32 cellular contexts compared by ENCODE assay signal in the genomic region with DNA sequence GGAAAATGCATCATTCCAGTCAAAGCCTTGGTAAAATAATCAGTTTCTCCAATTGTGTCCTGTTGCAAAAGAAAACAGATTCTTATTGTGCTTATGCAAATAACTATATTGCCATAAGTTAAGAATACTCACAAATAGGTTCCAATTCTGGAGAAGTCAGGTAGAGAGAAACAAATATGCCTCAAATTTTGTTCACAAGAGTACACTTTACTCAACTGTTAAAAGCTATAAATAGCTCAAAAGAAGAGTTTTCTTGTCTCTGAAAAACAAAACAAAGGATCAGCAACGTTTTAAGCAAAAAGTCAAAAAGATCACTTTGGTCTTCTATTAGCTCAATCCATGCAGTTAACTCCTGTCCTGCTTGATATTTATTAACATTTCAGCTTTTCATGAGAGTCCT. TPM values are rescaled to one million over a fixed set of nuclear protein-coding genes. Genes with fewer than 3 reads are reported as not detected.
"Had no signal": no experiment of that assay in that cellular context is flagged by ENCODE, and none has a peak within 500 bp of the region (broad histone marks: within the 10 kb centered on the region; RNA-seq: fewer than 3 reads in every experiment).

No MANE protein-coding gene starts in this region.

- DNase-seq: activated B cell treated with CpG ODN at 0.5 μM for 24 hours; activated CD4-positive, alpha-beta memory T cell treated with anti-CD3 and anti-CD28 coated beads, Interleukin-2, amount 10 ng/mL, durations not matched to agents 7 days and 5 days; activated CD4-positive, alpha-beta T cell treated with anti-CD3 and anti-CD28 coated beads for 1 hour; activated CD4-positive, alpha-beta T cell treated with anti-CD3 and anti-CD28 coated beads for 36 hours; activated CD4-positive, alpha-beta T cell treated with anti-CD3 and anti-CD28 coated beads for 48 hours; activated CD4-positive, alpha-beta T cell treated with anti-CD3 and anti-CD28 coated beads, Interleukin-2, amount 10 ng/mL, durations not matched to agents 7 days and 5 days; activated CD4-positive, alpha-beta T cell treated with anti-CD3 and anti-CD28 coated beads, Interleukin-2, amount 50 U/mL, for 48 hours; activated CD8-positive, alpha-beta memory T cell treated with anti-CD3 and anti-CD28 coated beads for 24 hours; activated CD8-positive, alpha-beta memory T cell treated with anti-CD3 and anti-CD28 coated beads, Interleukin-2, amount 10 ng/mL, durations not matched to agents 7 days and 5 days; activated CD8-positive, alpha-beta memory T cell treated with anti-CD3 and anti-CD28 coated beads, Interleukin-2, amount 50 U/mL, for 48 hours; activated CD8-positive, alpha-beta T cell treated with anti-CD3 and anti-CD28 coated beads, Interleukin-2, amount 10 ng/mL, durations not matched to agents 7 days and 5 days; activated effector memory CD4-positive, alpha-beta T cell treated with Interleukin-2 at 50 U/mL for 16 hours; activated gamma-delta T cell; activated naive CD4-positive, alpha-beta T cell treated with anti-CD3 and anti-CD28 coated beads, Interleukin-2, amount 10 ng/mL, durations not matched to agents 7 days and 5 days; activated naive CD4-positive, alpha-beta T cell treated with Interleukin-2 at 50 U/mL for 16 hours; activated naive CD8-positive, alpha-beta T cell treated with anti-CD3 and anti-CD28 coated beads, Interleukin-2, amount 10 ng/mL, durations not matched to agents 7 days and 5 days; activated naive CD8-positive, alpha-beta T cell treated with anti-CD3 and anti-CD28 coated beads, Interleukin-2, amount 50 U/mL, for 24 hours; activated T-cell treated with anti-CD3 and anti-CD28 coated beads, Interleukin-2, amount 50 U/mL, for 24 hours; activated T-cell treated with anti-CD3 and anti-CD28 coated beads, Interleukin-2, amount 50 U/mL, for 48 hours; amygdala; anterior cingulate cortex; caudate nucleus; cerebellar nuclear complex; T-helper 2 cell; T-helper 9 cell had no signal

- H3K9me3 ChIP-seq: ascending aorta had no signal

- FAIRE-seq: bronchial epithelial cell, TTC549 had no signal

- H3K4me1 ChIP-seq: ascending aorta had no signal

- H3K4me3 ChIP-seq: ascending aorta, cardiac muscle cell had no signal

- ATAC-seq: activated CD4-positive, alpha-beta T cell treated with anti-CD3 and anti-CD28 coated beads for 36 hours; activated CD4-positive, CD25-positive, alpha-beta regulatory T cell treated with anti-CD3 and anti-CD28 coated beads, Interleukin-2, amount 50 U/mL, for 24 hours; activated CD8-positive, alpha-beta memory T cell treated with anti-CD3 and anti-CD28 coated beads, Interleukin-2, amount 10 ng/mL, durations not matched to agents 7 days and 5 days; activated CD8-positive, alpha-beta T cell treated with anti-CD3 and anti-CD28 coated beads, Interleukin-2, amount 10 ng/mL, durations not matched to agents 7 days and 5 days; activated naive CD8-positive, alpha-beta T cell treated with anti-CD3 and anti-CD28 coated beads, Interleukin-2, amount 50 U/mL, for 24 hours had no signal

- H3K27ac ChIP-seq: ascending aorta, cardiac muscle cell, VCaP had no signal

RNA-seq across cellular contexts. Expression of gene SYTL5, which starts 21.9 kb away (rescaled TPM):
- total RNA-seq: activated B cell treated with CpG ODN at 0.5 μM for 24 hours; activated CD4-positive, alpha-beta memory T cell treated with anti-CD3 and anti-CD28 coated beads, Interleukin-2, amount 10 ng/mL, durations not matched to agents 7 days and 5 days; activated CD4-positive, alpha-beta T cell treated with anti-CD3 and anti-CD28 coated beads for 36 hours; activated CD4-positive, alpha-beta T cell treated with anti-CD3 and anti-CD28 coated beads, Interleukin-2, amount 10 ng/mL, durations not matched to agents 7 days and 5 days; activated CD8-positive, alpha-beta memory T cell treated with anti-CD3 and anti-CD28 coated beads, Interleukin-2, amount 10 ng/mL, durations not matched to agents 7 days and 5 days; activated CD8-positive, alpha-beta T cell treated with anti-CD3 and anti-CD28 coated beads, Interleukin-2, amount 10 ng/mL, durations not matched to agents 7 days and 5 days; activated naive CD8-positive, alpha-beta T cell treated with anti-CD3 and anti-CD28 coated beads, Interleukin-2, amount 10 ng/mL, durations not matched to agents 7 days and 5 days; activated T-helper 2 cell treated with anti-CD3 and anti-CD28 coated beads, Interferon-gamma antibody, Interleukin-2, Interleukin-4, amounts not matched to agents 10 μg/mL and 5 μg/mL and 100 μg/mL, durations not matched to agents 14 hours and 24 hours and 36 hours; ascending aorta had no signal
